26 cellular contexts compared by ENCODE assay signal in genomic region chr13:74032325-74032724, GRCh38.
DNase-seq lines count a peak whose midpoint lies in the region; ATAC-seq and TF ChIP-seq lines count a peak whose summit lies in the region.
"Had no signal": no experiment of that assay in that cellular context is flagged by ENCODE, and none has a peak within 500 bp of the region (broad histone marks: within the 10 kb centered on the region; RNA-seq: fewer than 3 reads in every experiment).

No MANE protein-coding gene starts in this region.

- DNase-seq in heart left ventricle (no peak), Right ventricle myocardium inferior (ENCODE audit: missing footprints) (no peak), T-cell (no peak), lower lobe of right lung (no peak), NCI-H345 treated with DMSO at 0.1 percent for 48 hours (lab: John Stamatoyannopoulos, UW; ENCODE audit: unreplicated experiment) (no peak), DMS 273 treated with DMSO at 0.1 percent for 48 hours (lab: John Stamatoyannopoulos, UW) (no peak)
- DNase-seq: activated CD4-positive, alpha-beta T cell treated with anti-CD3 and anti-CD28 coated beads, Interleukin-2, amount 10 ng/mL, durations not matched to agents 24 days and 14 days; activated CD8-positive, alpha-beta memory T cell treated with anti-CD3 and anti-CD28 coated beads, Interleukin-2, amount 10 ng/mL, durations not matched to agents 7 days and 5 days; activated naive CD4-positive, alpha-beta T cell treated with anti-CD3 and anti-CD28 coated beads, Interleukin-2, amount 10 ng/mL, durations not matched to agents 7 days and 5 days; foreskin melanocyte; H7; hypothalamus; NCI-H1105; NCI-H2029; NCI-H226; NCI-H748 treated with DMSO at 0.1 percent for 48 hours; spleen; stimulated activated CD4-positive, alpha-beta T cell treated with anti-CD3 and anti-CD28 coated beads, Interleukin-2, amount 100 ng/mL, for 48 hours; uterus had no signal

- peaks cover 70 to 80% (median 74%) of the 10 kb centered on the region in 3 donors for H3K4me1 Mint-ChIP-seq in T-cell

- H3K27me3 Mint-ChIP-seq in T-cell: no peaks in the 10 kb centered on the region
- H3K27me3 Mint-ChIP-seq: activated CD4-positive, alpha-beta T cell treated with anti-CD3 and anti-CD28 coated beads, Interleukin-2, amount 10 ng/mL, durations not matched to agents 24 days and 14 days; activated CD8-positive, alpha-beta memory T cell treated with anti-CD3 and anti-CD28 coated beads, Interleukin-2, amount 10 ng/mL, durations not matched to agents 7 days and 5 days; activated naive CD4-positive, alpha-beta T cell treated with anti-CD3 and anti-CD28 coated beads, Interleukin-2, amount 10 ng/mL, durations not matched to agents 7 days and 5 days; central memory CD8-positive, alpha-beta T cell had no signal

- no peaks in the 10 kb centered on the region for H3K9me3 ChIP-seq in heart left ventricle
- no peaks in the 10 kb centered on the region for H3K9me3 ChIP-seq in lower lobe of right lung
- H3K9me3 ChIP-seq in subcutaneous abdominal adipose tissue (ENCODE audit: control insufficient read depth in 5 of 5, low read length in 5 of 5): no peaks in the 10 kb centered on the region
- H3K9me3 ChIP-seq: A549, spleen, uterus had no signal

- H3K9me3 Mint-ChIP-seq in T-cell: peaks cover 0 to 3% (median 0%) of the 10 kb centered on the region in 3 donors
- H3K9me3 Mint-ChIP-seq: activated CD4-positive, alpha-beta T cell treated with anti-CD3 and anti-CD28 coated beads, Interleukin-2, amount 10 ng/mL, durations not matched to agents 24 days and 14 days; activated naive CD4-positive, alpha-beta T cell treated with anti-CD3 and anti-CD28 coated beads, Interleukin-2, amount 10 ng/mL, durations not matched to agents 7 days and 5 days; central memory CD8-positive, alpha-beta T cell; stimulated activated effector memory CD8-positive, alpha-beta T cell treated with anti-CD3 and anti-CD28 coated beads, Interleukin-12 subunit alpha, Interleukin-12 subunit beta, amount 100 ng/mL, for 72 hours; T-helper 2 cell treated with Interferon-gamma antibody and Interleukin-4, amounts not matched to agents 5 μg/mL and 100 μg/mL, for 36 hours had no signal

- 81 to 88% (median 85%) methylated on average over 4 of the region's 4 CpGs for WGBS in heart left ventricle, 4 donors

- ATAC-seq in heart left ventricle (no peak), Right ventricle myocardium inferior (no peak), T-cell (replicated peaks in 1 of 4) (no peak), lower lobe of right lung (no peak), esophagus mucosa (no peak)
- ATAC-seq: A549; activated CD8-positive, alpha-beta memory T cell treated with anti-CD3 and anti-CD28 coated beads, Interleukin-2, amount 10 ng/mL, durations not matched to agents 7 days and 5 days; stimulated activated effector memory CD8-positive, alpha-beta T cell treated with anti-CD3 and anti-CD28 coated beads, Interleukin-12 subunit alpha, Interleukin-12 subunit beta, amount 100 ng/mL, for 72 hours had no signal

- no peak overlapping the region for H3K9ac ChIP-seq in subcutaneous abdominal adipose tissue (ENCODE audit: low read length in 5 of 5)

- CTCF ChIA-PET in T-cell (lab: Charles Lee): no interaction called here

- H3K36me3 ChIP-seq in heart left ventricle (no peaks in the 10 kb centered on the region), lower lobe of right lung (no peaks in the 10 kb centered on the region), subcutaneous abdominal adipose tissue (ENCODE audit: control insufficient read depth in 5 of 5, insufficient read depth in 5 of 5, low read length in 5 of 5) (no peaks in the 10 kb centered on the region)
- H3K36me3 ChIP-seq: spleen, uterus had no signal

- H3K4me1 ChIP-seq in heart left ventricle (peaks cover 0 to 37% (median 18%) of the 10 kb centered on the region in 12 donors), lower lobe of right lung (no peaks in the 10 kb centered on the region), subcutaneous abdominal adipose tissue (ENCODE audit: control insufficient read depth in 5 of 5, insufficient read depth in 5 of 5, low read length in 5 of 5) (peaks cover 0 to 5% (median 0%) of the 10 kb centered on the region in 5 donors)
- H3K4me1 ChIP-seq: A549, uterus had no signal

- H3K27ac Mint-ChIP-seq in T-cell: peak overlapping the region; percentile 24 to 53
- H3K27ac Mint-ChIP-seq: activated CD4-positive, alpha-beta T cell treated with anti-CD3 and anti-CD28 coated beads, Interleukin-2, amount 10 ng/mL, durations not matched to agents 24 days and 14 days; activated CD8-positive, alpha-beta memory T cell treated with anti-CD3 and anti-CD28 coated beads, Interleukin-2, amount 10 ng/mL, durations not matched to agents 7 days and 5 days; activated naive CD4-positive, alpha-beta T cell treated with anti-CD3 and anti-CD28 coated beads, Interleukin-2, amount 10 ng/mL, durations not matched to agents 7 days and 5 days; stimulated activated effector memory CD8-positive, alpha-beta T cell treated with anti-CD3 and anti-CD28 coated beads, Interleukin-12 subunit alpha, Interleukin-12 subunit beta, amount 100 ng/mL, for 72 hours; T-helper 2 cell treated with Interferon-gamma antibody and Interleukin-4, amounts not matched to agents 5 μg/mL and 100 μg/mL, for 36 hours had no signal

- POLR2A ChIA-PET in T-cell (lab: Charles Lee): no interaction called here

- peaks cover 20% of the 10 kb centered on the region for H3K36me3 Mint-ChIP-seq in T-cell

- H3K27me3 ChIP-seq in heart left ventricle (no peaks in the 10 kb centered on the region), lower lobe of right lung (ENCODE audit: low read depth) (no peaks in the 10 kb centered on the region), subcutaneous abdominal adipose tissue (ENCODE audit: control insufficient read depth in 5 of 5, insufficient read depth in 4 of 5, low read length in 5 of 5) (no peaks in the 10 kb centered on the region)
- H3K27me3 ChIP-seq: spleen, uterus had no signal

- TF ChIP-seq POLR2A in heart left ventricle (IDR thresholded peaks at IDR 0.05): no peak

- TF ChIP-seq CTCF in heart left ventricle (IDR thresholded peaks at IDR 0.05): no peak
- no peak for TF ChIP-seq CTCF in lower lobe of right lung (IDR thresholded peaks at IDR 0.05)

- peak overlapping the region in 7 of 12 donors; percentile 11 to 41 (median 16) for H3K4me3 ChIP-seq in heart left ventricle
- peak overlapping the region; percentile 7 for H3K4me3 ChIP-seq in lower lobe of right lung
- peak overlapping the region in 3 of 5 donors; percentile 12 to 38 (median 27) for H3K4me3 ChIP-seq in subcutaneous abdominal adipose tissue (ENCODE audit: low read depth in 1 of 5, low read length in 5 of 5)
- H3K4me3 ChIP-seq: A549, uterus had no signal

- H3K4me3 Mint-ChIP-seq in T-cell: no peak overlapping the region
- H3K4me3 Mint-ChIP-seq: activated CD4-positive, alpha-beta T cell treated with anti-CD3 and anti-CD28 coated beads, Interleukin-2, amount 10 ng/mL, durations not matched to agents 24 days and 14 days; activated CD8-positive, alpha-beta memory T cell treated with anti-CD3 and anti-CD28 coated beads, Interleukin-2, amount 10 ng/mL, durations not matched to agents 7 days and 5 days; activated naive CD4-positive, alpha-beta T cell treated with anti-CD3 and anti-CD28 coated beads, Interleukin-2, amount 10 ng/mL, durations not matched to agents 7 days and 5 days; central memory CD8-positive, alpha-beta T cell; stimulated activated effector memory CD8-positive, alpha-beta T cell treated with anti-CD3 and anti-CD28 coated beads, Interleukin-12 subunit alpha, Interleukin-12 subunit beta, amount 100 ng/mL, for 72 hours; T-helper 2 cell treated with Interferon-gamma antibody and Interleukin-4, amounts not matched to agents 5 μg/mL and 100 μg/mL, for 36 hours had no signal

- H3K27ac ChIP-seq in heart left ventricle (peak overlapping the region in 2 of 12 donors; percentile 0 to 52), lower lobe of right lung (no peak overlapping the region), subcutaneous abdominal adipose tissue (ENCODE audit: low read depth, low read length) (no peak overlapping the region)
- H3K27ac ChIP-seq: A549, epithelial cell of prostate, spleen, uterus had no signal

- intact Hi-C loops in heart left ventricle (cut with DNase I): no loop called here
- intact Hi-C loops in Right ventricle myocardium inferior (cut with DNase I): no loop called here
- intact Hi-C loops in lower lobe of right lung (cut with DNase I): no loop called here
